8 cellular contexts compared by ENCODE assay signal in genomic region chr2:151828890-151829324, GRCh38. TPM values are rescaled to one million over a fixed set of nuclear protein-coding genes. Genes with fewer than 3 reads are reported as not detected.
A peak's percentile ranks its signal among the peaks of the same experiment; 100 is the strongest.
DNase-seq lines count a peak whose midpoint lies in the region; ATAC-seq, FAIRE-seq and TF ChIP-seq lines count a peak whose summit lies in the region.

No MANE protein-coding gene starts in this region.

- peaks cover 20% of the 10 kb centered on the region for H3K4me1 ChIP-seq in A673 (ENCODE audit: insufficient read depth, low read length, poor library complexity, severe bottlenecking)
- peaks cover 4 to 24% of the 10 kb centered on the region in 2 donors for H3K4me1 ChIP-seq in muscle layer of duodenum (ENCODE audit: control insufficient read depth in 1 of 2, insufficient read depth in 2 of 2, low read length in 2 of 2)

- DNase-seq in A673 (ENCODE audit: low spot score) = no peak
- DNase-seq in Jurkat, Clone E6-1 (ENCODE audit: low read depth, low spot score) = no peak
- no peak for DNase-seq in chondrocyte (ENCODE audit: low spot score)
- no peak for DNase-seq in D721Med (ENCODE audit: insufficient read length, low spot score)

- POLR2A ChIA-PET in A673 (lab: Charles Lee; ENCODE audit: low non-redundant PET) = no interaction called here

- no peaks in the 10 kb centered on the region for H3K36me3 Mint-ChIP-seq in chondrocyte (ENCODE audit: low read depth)

- peaks cover 4% of the 10 kb centered on the region for H3K27me3 ChIP-seq in A673 (replicated peaks; ENCODE audit: insufficient read depth, low read depth, low read length, poor library complexity)
- H3K27me3 ChIP-seq in muscle layer of duodenum (ENCODE audit: low read depth, low read length) = no peaks in the 10 kb centered on the region

- H3K36me3 ChIP-seq in A673 (ENCODE audit: insufficient read depth, low read length, poor library complexity, severe bottlenecking) (no peaks in the 10 kb centered on the region), muscle layer of duodenum (ENCODE audit: control insufficient read depth in 1 of 2, insufficient read depth in 2 of 2, low read length in 2 of 2) (no peaks in the 10 kb centered on the region)

- no peaks in the 10 kb centered on the region for H3K27me3 Mint-ChIP-seq in chondrocyte (ENCODE audit: low read depth)

- H3K4me1 Mint-ChIP-seq in chondrocyte (ENCODE audit: low read depth) = peaks cover 38% of the 10 kb centered on the region

- no peaks in the 10 kb centered on the region for H3K9me3 Mint-ChIP-seq in chondrocyte (ENCODE audit: low read depth)

- intact Hi-C loops in A673 (cut with micrococcal nuclease; ENCODE audit: unreplicated experiment) = no loop called here

- peak overlapping the region; percentile 96 for H3K4me3 Mint-ChIP-seq in chondrocyte (ENCODE audit: unreplicated experiment)

- H3K27ac Mint-ChIP-seq in chondrocyte (ENCODE audit: unreplicated experiment) = peak overlapping the region; percentile 71

- H3K27ac ChIP-seq in A673 (ENCODE audit: low read depth, low read length, poor library complexity, severe bottlenecking) (peak overlapping the region; percentile 94), muscle layer of duodenum (ENCODE audit: low read length) (peak overlapping the region; percentile 89)

- FAIRE-seq in D721Med (lab: Jason Lieb, UNC) = no peak

- peak overlapping the region; percentile 95 for H3K4me3 ChIP-seq in A673 (ENCODE audit: low read depth, low read length, poor library complexity, severe bottlenecking)
- H3K4me3 ChIP-seq in Jurkat, Clone E6-1 (ENCODE audit: low read length) = peak overlapping the region; percentile 57
- H3K4me3 ChIP-seq in muscle layer of duodenum (ENCODE audit: low read depth in 1 of 2, low read length in 2 of 2) = peak overlapping the region; percentile 95 to 97

- CTCF ChIA-PET in A673 (lab: Charles Lee) = no interaction called here

- TF ChIP-seq CTCF in A673 (conservative IDR thresholded peaks at IDR 0.05; ENCODE audit: low read depth, low read length) (no peak), chondrocyte (IDR thresholded peaks at IDR 0.05) (no peak), D721Med (IDR thresholded peaks at IDR 0.05; ENCODE audit: insufficient read depth, missing control alignments) (no peak)

- H3K9me3 ChIP-seq in A673 (ENCODE audit: low read depth, low read length, poor library complexity, severe bottlenecking) (no peaks in the 10 kb centered on the region), muscle layer of duodenum (ENCODE audit: control insufficient read depth in 1 of 2, low read length in 2 of 2) (no peaks in the 10 kb centered on the region)

- ATAC-seq in HG02852 (IDR thresholded peaks at IDR 0.05; ENCODE audit: unreplicated experiment) = no peak
- ATAC-seq in HG03342 (IDR thresholded peaks at IDR 0.05; ENCODE audit: unreplicated experiment) = no peak
- ATAC-seq in GM21360 (IDR thresholded peaks at IDR 0.05; ENCODE audit: unreplicated experiment) = no peak

- BruUV-seq in A673 (replicated peaks; lab: Mats Ljungman, UMichigan) = no TSS peak

RNA-seq across cellular contexts. Expression of gene ARL5A, which starts 0.7 kb away (rescaled TPM):
- total RNA-seq in A673 (2021) (54.0 and 55.0 TPM in 2 replicates), chondrocyte (39.8 to 58.2 TPM (median 42.2 TPM) in 3 replicates)
- polyA plus RNA-seq in Jurkat, Clone E6-1 (2012; ENCODE audit: insufficient read depth, insufficient read length) = 33.0 TPM
